Comparison of ENCODE assay signal across 8 cellular contexts in the genomic region with DNA sequence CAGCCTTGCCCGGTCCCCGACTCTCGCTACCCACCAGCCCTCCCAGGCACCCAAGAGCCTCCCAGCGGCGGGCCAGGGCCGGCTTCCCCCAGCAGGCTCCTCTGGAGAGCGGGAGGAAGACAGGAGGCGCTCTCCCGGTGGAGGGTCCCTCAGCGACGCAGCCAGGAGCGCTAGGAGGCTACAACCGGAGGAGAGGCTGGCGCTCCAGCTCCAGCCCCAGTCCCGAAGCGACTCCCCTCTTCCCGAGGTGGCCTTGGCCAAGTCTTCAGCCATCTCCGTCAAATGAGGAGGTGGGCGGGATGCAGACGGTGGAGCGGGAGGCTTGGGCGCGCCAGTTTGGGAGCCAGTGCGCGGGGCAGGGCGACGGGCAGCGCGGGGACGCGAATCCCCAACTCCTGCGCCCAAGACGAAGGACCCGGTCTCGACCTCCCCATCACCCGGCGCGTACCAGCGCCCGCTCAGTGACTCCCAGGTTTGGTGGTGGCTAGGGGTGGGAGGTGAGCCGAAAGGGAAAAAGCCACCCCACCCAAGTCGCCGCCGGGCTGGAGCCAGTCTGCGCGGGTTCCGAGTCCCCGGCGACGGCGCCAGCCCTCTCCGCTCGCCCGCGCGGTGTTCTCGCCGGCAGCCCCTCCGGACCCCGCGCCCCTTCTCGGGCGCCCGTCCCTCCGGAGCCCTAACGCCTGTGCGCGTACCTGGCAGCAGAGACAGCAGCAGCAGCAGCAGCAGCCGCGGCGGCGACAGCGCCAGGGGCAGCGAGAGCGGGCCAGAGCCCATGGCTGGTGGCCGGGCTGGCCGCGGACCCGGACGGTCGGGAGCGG. TPM values are rescaled to one million over a fixed set of nuclear protein-coding genes. Genes with fewer than 3 reads are reported as not detected.
DNase-seq lines count a peak whose midpoint lies in the region; ATAC-seq and TF ChIP-seq lines count a peak whose summit lies in the region.

No MANE protein-coding gene starts in this region.

- peak overlapping the region; percentile 64 for H3K4me3 ChIP-seq in thoracic aorta

- H3K4me1 ChIP-seq in thoracic aorta (ENCODE audit: control insufficient read depth in 1 of 2, low read depth in 2 of 2): peaks cover 9 to 19% of the 10 kb centered on the region in 2 donors

- H3K27ac ChIP-seq in thoracic aorta: no peak overlapping the region

- no peak for ATAC-seq in thoracic aorta (ENCODE audit: insufficient number of reproducible peaks, low FRiP score, low read depth)
- ATAC-seq in HG03457 (IDR thresholded peaks at IDR 0.05; ENCODE audit: unreplicated experiment): no peak
- ATAC-seq in GM21619 (IDR thresholded peaks at IDR 0.05; ENCODE audit: unreplicated experiment): no peak

- no peak overlapping the region for H3K27ac Mint-ChIP-seq in T-helper 2 cell treated with Interferon-gamma antibody and Interleukin-4, amounts not matched to agents 5 μg/mL and 100 μg/mL, for 36 hours
- no peak overlapping the region for H3K27ac Mint-ChIP-seq in activated naive CD8-positive, alpha-beta T cell treated with anti-CD3 and anti-CD28 coated beads for 36 hours
- H3K27ac Mint-ChIP-seq in immature natural killer cell: no peak overlapping the region

- no peaks in the 10 kb centered on the region for H3K9me3 Mint-ChIP-seq in T-helper 2 cell treated with Interferon-gamma antibody and Interleukin-4, amounts not matched to agents 5 μg/mL and 100 μg/mL, for 36 hours
- H3K9me3 Mint-ChIP-seq in activated naive CD8-positive, alpha-beta T cell treated with anti-CD3 and anti-CD28 coated beads for 36 hours: no peaks in the 10 kb centered on the region
- H3K9me3 Mint-ChIP-seq in immature natural killer cell: no peaks in the 10 kb centered on the region

- peak overlapping the region; percentile 21 for H3K4me3 Mint-ChIP-seq in T-helper 2 cell treated with Interferon-gamma antibody and Interleukin-4, amounts not matched to agents 5 μg/mL and 100 μg/mL, for 36 hours
- H3K4me3 Mint-ChIP-seq in activated naive CD8-positive, alpha-beta T cell treated with anti-CD3 and anti-CD28 coated beads for 36 hours: peak overlapping the region; percentile 18
- H3K4me3 Mint-ChIP-seq in immature natural killer cell: no peak overlapping the region

- no peak for DNase-seq in T-helper 2 cell treated with Interferon-gamma antibody and Interleukin-4, amounts not matched to agents 5 μg/mL and 100 μg/mL, for 36 hours (ENCODE audit: low spot score)
- DNase-seq in T-helper 2 cell (no peak), iPS-NIHi7 (ENCODE audit: extremely low spot score) (peak; percentile 86), thoracic aorta (ENCODE audit: low spot score) (no peak), immature natural killer cell (no peak)
- DNase-seq in activated naive CD8-positive, alpha-beta T cell treated with anti-CD3 and anti-CD28 coated beads for 36 hours: peak; percentile 19

- no peak for TF ChIP-seq CTCF in thoracic aorta (IDR thresholded peaks at IDR 0.05)

- H3K36me3 Mint-ChIP-seq in T-helper 2 cell treated with Interferon-gamma antibody and Interleukin-4, amounts not matched to agents 5 μg/mL and 100 μg/mL, for 36 hours (ENCODE audit: low read depth): no peaks in the 10 kb centered on the region
- no peaks in the 10 kb centered on the region for H3K36me3 Mint-ChIP-seq in activated naive CD8-positive, alpha-beta T cell treated with anti-CD3 and anti-CD28 coated beads for 36 hours
- H3K36me3 Mint-ChIP-seq in immature natural killer cell: no peaks in the 10 kb centered on the region

- H3K9me3 ChIP-seq in thoracic aorta: no peaks in the 10 kb centered on the region

- H3K4me1 Mint-ChIP-seq in T-helper 2 cell treated with Interferon-gamma antibody and Interleukin-4, amounts not matched to agents 5 μg/mL and 100 μg/mL, for 36 hours (ENCODE audit: low read depth): no peaks in the 10 kb centered on the region
- H3K4me1 Mint-ChIP-seq in activated naive CD8-positive, alpha-beta T cell treated with anti-CD3 and anti-CD28 coated beads for 36 hours: peaks cover 16% of the 10 kb centered on the region
- peaks cover 0 to 1% of the 10 kb centered on the region in 2 donors for H3K4me1 Mint-ChIP-seq in immature natural killer cell

- H3K27me3 ChIP-seq in thoracic aorta (replicated peaks; ENCODE audit: insufficient read depth): peaks cover 14% of the 10 kb centered on the region

- no peaks in the 10 kb centered on the region for H3K36me3 ChIP-seq in thoracic aorta

- H3K27me3 Mint-ChIP-seq in T-helper 2 cell treated with Interferon-gamma antibody and Interleukin-4, amounts not matched to agents 5 μg/mL and 100 μg/mL, for 36 hours (ENCODE audit: low read depth): peaks cover 49% of the 10 kb centered on the region
- H3K27me3 Mint-ChIP-seq in activated naive CD8-positive, alpha-beta T cell treated with anti-CD3 and anti-CD28 coated beads for 36 hours: peaks cover 54% of the 10 kb centered on the region
- H3K27me3 Mint-ChIP-seq in immature natural killer cell (ENCODE audit: low read depth in 3 of 3): peaks cover 5 to 25% (median 8%) of the 10 kb centered on the region in 3 donors

RNA-seq across cellular contexts. Expression of a gene that starts 0.6 kb away (rescaled TPM):
- total RNA-seq in activated naive CD8-positive, alpha-beta T cell treated with anti-CD3 and anti-CD28 coated beads for 36 hours: not detected
- total RNA-seq in thoracic aorta: not detected
- not detected for polyA plus RNA-seq in immature natural killer cell

RNA-seq across cellular contexts. Expression of a gene that starts 20.8 kb away (rescaled TPM):
- total RNA-seq in activated naive CD8-positive, alpha-beta T cell treated with anti-CD3 and anti-CD28 coated beads for 36 hours: not detected
- total RNA-seq in thoracic aorta: not detected
- not detected for polyA plus RNA-seq in immature natural killer cell

RNA-seq across cellular contexts. Expression of a gene that starts 54.9 kb away (rescaled TPM):
- 1 to 10 TPM; 6.3 to 7.3 TPM for total RNA-seq in activated naive CD8-positive, alpha-beta T cell treated with anti-CD3 and anti-CD28 coated beads for 36 hours
- total RNA-seq in thoracic aorta: 1 to 10 TPM in 1 of 2 donors, under 1 TPM in 1; 0.27 to 1.6 TPM
- polyA plus RNA-seq in immature natural killer cell: 1 to 10 TPM in 1 of 3 donors, under 1 TPM in 2; 0.53 to 1.4 (median 0.62) TPM

Comparison
In these comparisons a context has a peak if more than half of its experiments do, and no peak if none do; other contexts are left out.
1. DNase-seq: peak in activated naive CD8-positive, alpha-beta T cell treated with anti-CD3 and anti-CD28 coated beads for 36 hours (single experiment) and iPS-NIHi7 (single experiment); none in T-helper 2 cell treated with Interferon-gamma antibody and Interleukin-4, amounts not matched to agents 5 μg/mL and 100 μg/mL, for 36 hours (single experiment), T-helper 2 cell (0 of 5), thoracic aorta (single experiment) and immature natural killer cell (0 of 3).
2. H3K4me3 Mint-ChIP-seq: peak in T-helper 2 cell treated with Interferon-gamma antibody and Interleukin-4, amounts not matched to agents 5 μg/mL and 100 μg/mL, for 36 hours (single experiment) and activated naive CD8-positive, alpha-beta T cell treated with anti-CD3 and anti-CD28 coated beads for 36 hours (single experiment); none in immature natural killer cell (0 of 5).